Comparison of ENCODE assay signal across 29 cellular contexts in genomic region chr6:45353654-45354053, GRCh38.
"Had no signal": no experiment of that assay in that cellular context is flagged by ENCODE, and none has a peak within 500 bp of the region (broad histone marks: within the 10 kb centered on the region; RNA-seq: fewer than 3 reads in every experiment).

No MANE protein-coding gene starts in this region.

- H3K27ac ChIP-seq: stomach, suprapubic skin, testis, thoracic aorta, thyroid gland, tibial artery, transverse colon, upper lobe of left lung, upper lobe of right lung, uterus, vagina had no signal

- H3K9me3 ChIP-seq: stomach, suprapubic skin, testis, thoracic aorta, thyroid gland, tibial artery, tibial nerve, transverse colon, upper lobe of left lung, upper lobe of right lung, uterus, vagina had no signal

- ATAC-seq: stimulated activated effector memory CD8-positive, alpha-beta T cell treated with anti-CD3 and anti-CD28 coated beads, Interleukin-12 subunit alpha, Interleukin-12 subunit beta, amount 100 ng/mL, for 72 hours; stimulated activated memory B cell treated with anti-CD40 and anti-IgM and Interleukin-4, amounts not matched to agents 10 μg/mL and 1 μg/mL and 100 μg/mL, for 72 hours; stimulated activated naive B cell treated with anti-CD40 and anti-IgM and Interleukin-4, amounts not matched to agents 10 μg/mL and 1 μg/mL and 100 μg/mL, for 72 hours; stimulated activated naive CD8-positive, alpha-beta T cell treated with anti-CD3 and anti-CD28 coated beads, Interleukin-15, amount 100 ng/mL, for 72 hours; stimulated activated naive CD8-positive, alpha-beta T cell treated with anti-CD3 and anti-CD28 coated beads, Interleukin-15, Interleukin-2, amounts not matched to agents 100 U/mL and 50 U/mL, for 24 hours; upper lobe of right lung had no signal

- H3K27me3 ChIP-seq: stomach, suprapubic skin, testis, thyroid gland, tibial artery, tibial nerve, transverse colon, upper lobe of left lung, upper lobe of right lung, uterus, vagina had no signal

- H3K4me1 Mint-ChIP-seq: stimulated activated memory B cell treated with anti-CD40 and anti-IgM and Interleukin-4, amounts not matched to agents 10 μg/mL and 1 μg/mL and 100 μg/mL, for 72 hours had no signal

- H3K9me3 Mint-ChIP-seq: stimulated activated effector memory CD8-positive, alpha-beta T cell treated with anti-CD3 and anti-CD28 coated beads, Interleukin-12 subunit alpha, Interleukin-12 subunit beta, amount 100 ng/mL, for 72 hours; stimulated activated memory B cell treated with anti-CD40 and anti-IgM and Interleukin-4, amounts not matched to agents 10 μg/mL and 1 μg/mL and 100 μg/mL, for 72 hours; stimulated activated naive B cell treated with anti-CD40 and anti-IgM and Interleukin-4, amounts not matched to agents 10 μg/mL and 1 μg/mL and 100 μg/mL, for 72 hours; stimulated activated naive CD8-positive, alpha-beta T cell treated with anti-CD3 and anti-CD28 coated beads, Interleukin-15, amount 100 ng/mL, for 72 hours; stimulated activated naive CD8-positive, alpha-beta T cell treated with anti-CD3 and anti-CD28 coated beads, Interleukin-15, Interleukin-2, amounts not matched to agents 100 ng/mL and 50 ng/mL, for 24 hours; type B pancreatic cell had no signal

- H3K36me3 Mint-ChIP-seq: stimulated activated effector memory CD8-positive, alpha-beta T cell treated with anti-CD3 and anti-CD28 coated beads, Interleukin-12 subunit alpha, Interleukin-12 subunit beta, amount 100 ng/mL, for 72 hours had no signal

- DNase-seq: stimulated activated CD4-positive, alpha-beta T cell treated with anti-CD3 and anti-CD28 coated beads, Interleukin-2, amount 100 ng/mL, for 48 hours; stimulated activated CD4-positive, alpha-beta T cell treated with anti-CD3 and anti-CD28 coated beads, Interleukin-4, amount 100 ng/mL, for 1 hour; stimulated activated CD4-positive, alpha-beta T cell treated with anti-CD3 and anti-CD28 coated beads, Interleukin-4, amount 100 ng/mL, for 24 hours; stimulated activated CD4-positive, alpha-beta T cell treated with anti-CD3 and anti-CD28 coated beads, Interleukin-4, amount 100 ng/mL, for 4 hours; stimulated activated CD8-positive, alpha-beta memory T cell treated with anti-CD3 and anti-CD28 coated beads, Interleukin-4, amount 100 ng/mL, for 48 hours; stimulated activated naive B cell treated with anti-CD40 and anti-IgM and Interleukin-4, amounts not matched to agents 10 μg/mL and 1 μg/mL and 100 μg/mL, for 72 hours; stimulated activated naive CD4-positive, alpha-beta T cell; stimulated activated naive CD4-positive, alpha-beta T cell treated with Interleukin-2 at 50 U/mL for 16 hours; stimulated activated naive CD8-positive, alpha-beta T cell treated with anti-CD3 and anti-CD28 coated beads, Interleukin-15, amount 100 ng/mL, for 72 hours; stimulated activated naive CD8-positive, alpha-beta T cell treated with anti-CD3 and anti-CD28 coated beads, Interleukin-15, Interleukin-2, amounts not matched to agents 100 U/mL and 50 U/mL, for 24 hours; stomach; substantia nigra; testis; thyroid gland; tibial artery; transverse colon; trophoblast cell; upper lobe of left lung; upper lobe of right lung; uterus had no signal

- H3K4me3 Mint-ChIP-seq: stimulated activated effector memory CD8-positive, alpha-beta T cell treated with anti-CD3 and anti-CD28 coated beads, Interleukin-12 subunit alpha, Interleukin-12 subunit beta, amount 100 ng/mL, for 72 hours; stimulated activated memory B cell treated with anti-CD40 and anti-IgM and Interleukin-4, amounts not matched to agents 10 μg/mL and 1 μg/mL and 100 μg/mL, for 72 hours; stimulated activated naive B cell treated with anti-CD40 and anti-IgM and Interleukin-4, amounts not matched to agents 10 μg/mL and 1 μg/mL and 100 μg/mL, for 72 hours; stimulated activated naive CD8-positive, alpha-beta T cell treated with anti-CD3 and anti-CD28 coated beads, Interleukin-15, amount 100 ng/mL, for 72 hours; stimulated activated naive CD8-positive, alpha-beta T cell treated with anti-CD3 and anti-CD28 coated beads, Interleukin-15, Interleukin-2, amounts not matched to agents 100 ng/mL and 50 ng/mL, for 24 hours; type B pancreatic cell had no signal

- H3K36me3 ChIP-seq: stomach, suprapubic skin, thoracic aorta, thyroid gland, tibial artery, tibial nerve, transverse colon, upper lobe of left lung, upper lobe of right lung, uterus, vagina had no signal

- H3K27me3 Mint-ChIP-seq: stimulated activated memory B cell treated with anti-CD40 and anti-IgM and Interleukin-4, amounts not matched to agents 10 μg/mL and 1 μg/mL and 100 μg/mL, for 72 hours; stimulated activated naive B cell treated with anti-CD40 and anti-IgM and Interleukin-4, amounts not matched to agents 10 μg/mL and 1 μg/mL and 100 μg/mL, for 72 hours; stimulated activated naive CD8-positive, alpha-beta T cell treated with anti-CD3 and anti-CD28 coated beads, Interleukin-15, amount 100 ng/mL, for 72 hours; stimulated activated naive CD8-positive, alpha-beta T cell treated with anti-CD3 and anti-CD28 coated beads, Interleukin-15, Interleukin-2, amounts not matched to agents 100 ng/mL and 50 ng/mL, for 24 hours; type B pancreatic cell had no signal

- H3K4me3 ChIP-seq: stomach, suprapubic skin, testis, thoracic aorta, thyroid gland, tibial artery, tibial nerve, transverse colon, upper lobe of left lung, upper lobe of right lung, uterus, vagina had no signal

- FAIRE-seq: urothelium cell line had no signal

- H3K27ac Mint-ChIP-seq: stimulated activated effector memory CD8-positive, alpha-beta T cell treated with anti-CD3 and anti-CD28 coated beads, Interleukin-12 subunit alpha, Interleukin-12 subunit beta, amount 100 ng/mL, for 72 hours; stimulated activated memory B cell treated with anti-CD40 and anti-IgM and Interleukin-4, amounts not matched to agents 10 μg/mL and 1 μg/mL and 100 μg/mL, for 72 hours; stimulated activated naive B cell treated with anti-CD40 and anti-IgM and Interleukin-4, amounts not matched to agents 10 μg/mL and 1 μg/mL and 100 μg/mL, for 72 hours; stimulated activated naive CD8-positive, alpha-beta T cell treated with anti-CD3 and anti-CD28 coated beads, Interleukin-15, amount 100 ng/mL, for 72 hours; stimulated activated naive CD8-positive, alpha-beta T cell treated with anti-CD3 and anti-CD28 coated beads, Interleukin-15, Interleukin-2, amounts not matched to agents 100 ng/mL and 50 ng/mL, for 24 hours; type B pancreatic cell had no signal

- H3K4me1 ChIP-seq: stomach, suprapubic skin, testis, thyroid gland, tibial artery, transverse colon, upper lobe of left lung, upper lobe of right lung, uterus, vagina had no signal
